8 cellular contexts compared by ENCODE assay signal in genomic region chr11:22920939-22921565, GRCh38.
A peak's percentile ranks its signal among the peaks of the same experiment; 100 is the strongest.
DNase-seq lines count a peak whose midpoint lies in the region; ATAC-seq and TF ChIP-seq lines count a peak whose summit lies in the region.

No MANE protein-coding gene starts in this region.

- no peaks in the 10 kb centered on the region for H3K36me3 ChIP-seq in right lobe of liver

- no peaks in the 10 kb centered on the region for H3K27me3 ChIP-seq in right lobe of liver

- no peak overlapping the region for H3K27ac ChIP-seq in right lobe of liver

- WGBS in right lobe of liver (ENCODE audit: insufficient coverage, low coverage, low lambda C conversion rate, missing lambda C conversion rate) = 41% methylated on average over 5 of the region's 5 CpGs

- H3K9me3 Mint-ChIP-seq in activated CD8-positive, alpha-beta memory T cell treated with anti-CD3 and anti-CD28 coated beads, Interleukin-2, amount 10 ng/mL, durations not matched to agents 7 days and 5 days (ENCODE audit: low read depth) = no peaks in the 10 kb centered on the region

- H3K4me3 ChIP-seq in right lobe of liver = no peak overlapping the region

- peaks cover 4% of the 10 kb centered on the region for H3K4me1 Mint-ChIP-seq in activated CD8-positive, alpha-beta memory T cell treated with anti-CD3 and anti-CD28 coated beads, Interleukin-2, amount 10 ng/mL, durations not matched to agents 7 days and 5 days

- no peaks in the 10 kb centered on the region for H3K36me3 Mint-ChIP-seq in activated CD8-positive, alpha-beta memory T cell treated with anti-CD3 and anti-CD28 coated beads, Interleukin-2, amount 10 ng/mL, durations not matched to agents 7 days and 5 days

- peak; percentile 61 for ATAC-seq in activated CD8-positive, alpha-beta memory T cell treated with anti-CD3 and anti-CD28 coated beads, Interleukin-2, amount 10 ng/mL, durations not matched to agents 7 days and 5 days
- ATAC-seq in GM21367 (IDR thresholded peaks at IDR 0.05; ENCODE audit: unreplicated experiment) (peak; percentile 90), HG03457 (IDR thresholded peaks at IDR 0.05; ENCODE audit: unreplicated experiment) (peak; percentile 93), right lobe of liver (peak; percentile 92 to 100 (median 96))

- H3K4me3 Mint-ChIP-seq in activated CD8-positive, alpha-beta memory T cell treated with anti-CD3 and anti-CD28 coated beads, Interleukin-2, amount 10 ng/mL, durations not matched to agents 7 days and 5 days = no peak overlapping the region

- TF ChIP-seq CTCF in right lobe of liver (IDR thresholded peaks at IDR 0.05) = peak; percentile 51 to 79 (median 74)

- CTCF ChIA-PET in activated CD8-positive, alpha-beta memory T cell treated with anti-CD3 and anti-CD28 coated beads, Interleukin-2, amount 10 ng/mL, durations not matched to agents 7 days and 5 days (lab: Charles Lee) = no interaction called here

- H3K27ac Mint-ChIP-seq in activated CD8-positive, alpha-beta memory T cell treated with anti-CD3 and anti-CD28 coated beads, Interleukin-2, amount 10 ng/mL, durations not matched to agents 7 days and 5 days = no peak overlapping the region

- H3K9me3 ChIP-seq in right lobe of liver = no peaks in the 10 kb centered on the region

- no peak for TF ChIP-seq POLR2A in right lobe of liver (IDR thresholded peaks at IDR 0.05)

- H3K4me1 ChIP-seq in right lobe of liver = no peaks in the 10 kb centered on the region

- DNase-seq in activated CD8-positive, alpha-beta memory T cell treated with anti-CD3 and anti-CD28 coated beads, Interleukin-2, amount 10 ng/mL, durations not matched to agents 7 days and 5 days = no peak
- no peak for DNase-seq in activated CD8-positive, alpha-beta memory T cell treated with anti-CD3 and anti-CD28 coated beads, Interleukin-2, amount 50 U/mL, for 48 hours
- peak; percentile 48 for DNase-seq in NCI-H748 (lab: John Stamatoyannopoulos, UW; ENCODE audit: unreplicated experiment)
- DNase-seq in cerebellar cortex (ENCODE audit: low spot score) = peak; percentile 32
- DNase-seq in right lobe of liver = no peak
- DNase-seq in stimulated activated CD4-positive, alpha-beta T cell treated with anti-CD3 and anti-CD28 coated beads, Interleukin-2, amount 100 ng/mL, for 48 hours = no peak

- H3K27me3 Mint-ChIP-seq in activated CD8-positive, alpha-beta memory T cell treated with anti-CD3 and anti-CD28 coated beads, Interleukin-2, amount 10 ng/mL, durations not matched to agents 7 days and 5 days = no peaks in the 10 kb centered on the region

- intact Hi-C loops in right lobe of liver (cut with DNase I) = no loop called here

Comparison
In these comparisons a context has a peak if more than half of its experiments do, and no peak if none do; other contexts are left out.
1. DNase-seq: peak in NCI-H748 (single experiment) and cerebellar cortex (single experiment); none in activated CD8-positive, alpha-beta memory T cell treated with anti-CD3 and anti-CD28 coated beads, Interleukin-2, amount 10 ng/mL, durations not matched to agents 7 days and 5 days (single experiment), activated CD8-positive, alpha-beta memory T cell treated with anti-CD3 and anti-CD28 coated beads, Interleukin-2, amount 50 U/mL, for 48 hours (single experiment), right lobe of liver (0 of 3) and stimulated activated CD4-positive, alpha-beta T cell treated with anti-CD3 and anti-CD28 coated beads, Interleukin-2, amount 100 ng/mL, for 48 hours (0 of 2).
2. Peak in every context shown above with its lines, with median percentiles within 50 percentile points of each other: ATAC-seq.